ENCODE assay signal across 12 cellular contexts in genomic region chr1:111622166-111622565, GRCh38. TPM values are rescaled to one million over a fixed set of nuclear protein-coding genes. Genes with fewer than 3 reads are reported as not detected.
DNase-seq lines count a peak whose midpoint lies in the region; ATAC-seq, FAIRE-seq and TF ChIP-seq lines count a peak whose summit lies in the region.
"Had no signal": no experiment of that assay in that cellular context is flagged by ENCODE, and none has a peak within 500 bp of the region (broad histone marks: within the 10 kb centered on the region; RNA-seq: fewer than 3 reads in every experiment).

No MANE protein-coding gene starts in this region.

- DNase-seq in GM12891 (ENCODE audit: insufficient read length, low spot score) (no peak), ascending aorta (ENCODE audit: low spot score in 2 of 2) (no peak), nephron progenitor cell (no peak), pancreas (no peak), GM03348 (ENCODE audit: low spot score) (no peak), NCI-H187 treated with DMSO at 0.1 percent for 48 hours (lab: John Stamatoyannopoulos, UW) (no peak), glomerular visceral epithelial cell (ENCODE audit: extremely low spot score) (no peak)
- DNase-seq: anterior cingulate cortex, islet precursor cell, NCI-H2107, Peyer's patch had no signal

- intact Hi-C loops in ascending aorta (cut with DNase I) (no loop called here), pancreas (cut with DNase I) (no loop called here)

- peaks cover 43% of the 10 kb centered on the region for H3K4me1 Mint-ChIP-seq in nephron progenitor cell

- FAIRE-seq in GM12891 (lab: Jason Lieb, UNC), result peak; percentile 26
- FAIRE-seq in pancreas (lab: Jason Lieb, UNC), result no peak

- peak overlapping the region in 4 of 11 experiments; percentile 32 to 98 (median 96); a peak in 5 of 22 replicates for H3K9ac ChIP-seq in BLaER1 treated with 17β-estradiol and CSF1 and Interleukin-3, amounts not matched to agents 10 nM and 100 nM

- peaks cover 11% of the 10 kb centered on the region for H3K36me3 Mint-ChIP-seq in nephron progenitor cell (ENCODE audit: low read depth)

- H3K27ac Mint-ChIP-seq in nephron progenitor cell, result no peak overlapping the region

- H3K4me3 ChIP-seq in BLaER1 treated with 17β-estradiol and CSF1 and Interleukin-3, amounts not matched to agents 10 nM and 100 nM, result peak overlapping the region in 3 of 10 experiments; percentile 95 to 97 (median 96); a peak in 6 of 20 replicates
- H3K4me3 ChIP-seq in ascending aorta (peak overlapping the region in 1 of 2 donors; percentile 92), pancreas (no peak overlapping the region)

- no peak for ATAC-seq in pancreas

- peak overlapping the region; percentile 74 to 99 (median 91) for H3K4me2 ChIP-seq in BLaER1 treated with 17β-estradiol and CSF1 and Interleukin-3, amounts not matched to agents 10 nM and 100 nM

- peak overlapping the region; percentile 35 for H3K4me3 Mint-ChIP-seq in nephron progenitor cell

- no peaks in the 10 kb centered on the region for H3K27me3 ChIP-seq in BLaER1 treated with 17β-estradiol and CSF1 and Interleukin-3, amounts not matched to agents 10 nM and 100 nM
- H3K27me3 ChIP-seq in ascending aorta (no peaks in the 10 kb centered on the region), pancreas (no peaks in the 10 kb centered on the region)
- H3K27me3 ChIP-seq: Peyer's patch had no signal

- peak overlapping the region in 4 of 11 experiments; percentile 11 to 94 (median 58); a peak in 4 of 22 replicates for H3K27ac ChIP-seq in BLaER1 treated with 17β-estradiol and CSF1 and Interleukin-3, amounts not matched to agents 10 nM and 100 nM
- H3K27ac ChIP-seq in ascending aorta, result peak overlapping the region; percentile 24 to 98
- H3K27ac ChIP-seq in pancreas, result no peak overlapping the region

- H3K36me3 ChIP-seq in BLaER1 treated with 17β-estradiol and CSF1 and Interleukin-3, amounts not matched to agents 10 nM and 100 nM, result peaks cover 0 to 17% (median 9%) of the 10 kb centered on the region in 11 experiments; a peak in 11 of 22 replicates
- H3K36me3 ChIP-seq in ascending aorta (no peaks in the 10 kb centered on the region), pancreas (no peaks in the 10 kb centered on the region)
- H3K36me3 ChIP-seq: Peyer's patch had no signal

- H3K9me3 Mint-ChIP-seq in nephron progenitor cell, result peaks cover 7% of the 10 kb centered on the region

- peaks cover 3% of the 10 kb centered on the region for H3K27me3 Mint-ChIP-seq in nephron progenitor cell (ENCODE audit: low read depth, poor library complexity)

- TF ChIP-seq POLR2A in GM12891 (IDR thresholded peaks at IDR 0.05; ENCODE audit: low read depth, low read length), result no peak

- TF ChIP-seq CTCF in ascending aorta (IDR thresholded peaks at IDR 0.05), result no peak
- no peak for TF ChIP-seq CTCF in nephron progenitor cell (IDR thresholded peaks at IDR 0.05)
- TF ChIP-seq CTCF in pancreas (IDR thresholded peaks at IDR 0.05), result no peak

- peaks cover 24 to 68% (median 64%) of the 10 kb centered on the region in 11 experiments for H4K20me1 ChIP-seq in BLaER1 treated with 17β-estradiol and CSF1 and Interleukin-3, amounts not matched to agents 10 nM and 100 nM

- H3K4me1 ChIP-seq in BLaER1 treated with 17β-estradiol and CSF1 and Interleukin-3, amounts not matched to agents 10 nM and 100 nM, result peaks cover 30 to 82% (median 39%) of the 10 kb centered on the region in 10 experiments
- H3K4me1 ChIP-seq in ascending aorta (peaks cover 10 to 35% of the 10 kb centered on the region in 2 donors), pancreas (peaks cover 0 to 28% (median 12%) of the 10 kb centered on the region in 3 donors)

- no peaks in the 10 kb centered on the region for H3K9me3 ChIP-seq in BLaER1 treated with 17β-estradiol and CSF1 and Interleukin-3, amounts not matched to agents 10 nM and 100 nM (replicated peaks in 1 of 11)
- H3K9me3 ChIP-seq in ascending aorta (no peaks in the 10 kb centered on the region), pancreas (no peaks in the 10 kb centered on the region)
- H3K9me3 ChIP-seq: Peyer's patch had no signal

TF ChIP-seq in GM12891, 5 proteins besides CTCF, POLR2A, EP300 and RAD21:
- TF ChIP-seq SPI1 (IDR thresholded peaks at IDR 0.05; ENCODE audit: low read depth, low read length) (no peak), TAF1 (IDR thresholded peaks at IDR 0.05; ENCODE audit: low read depth, low read length) (no peak), POU2F2 (IDR thresholded peaks at IDR 0.05; ENCODE audit: low read depth, low read length) (no peak), PAX5 (IDR thresholded peaks at IDR 0.05; ENCODE audit: insufficient read depth, low read length, severe bottlenecking) (no peak), POLR2AphosphoS5 (IDR thresholded peaks at IDR 0.05; ENCODE audit: low read depth, low read length) (no peak)

RNA-seq across cellular contexts. Expression of gene RAP1A, which starts 2.6 kb away (rescaled TPM):
- 120 TPM for polyA plus RNA-seq in GM12891 (2012; ENCODE audit: low read depth, missing spikeins)
- total RNA-seq in ascending aorta (44.1 TPM), pancreas (10 to 100 TPM; 17.0 to 35.1 (median 21.5) TPM)
- 10 to 100 TPM; 17.3 to 33.1 TPM for polyA plus RNA-seq in pancreas

Comparison
In these comparisons a context has a peak if more than half of its experiments do, and no peak if none do; other contexts are left out.
1. H3K27ac ChIP-seq: peak in ascending aorta (2 of 2); none in pancreas (0 of 4).